ENCODE assay signal across 8 cellular contexts in genomic region chr19:52856540-52857377, GRCh38. TPM values are rescaled to one million over a fixed set of nuclear protein-coding genes. Genes with fewer than 3 reads are reported as not detected.
DNase-seq lines count a peak whose midpoint lies in the region; ATAC-seq and TF ChIP-seq lines count a peak whose summit lies in the region.
"Not testable (repeated sequence)": the region's sequence is repeated elsewhere in the genome, so short reads cannot be mapped to it uniquely, and the experiment has no call there.

No MANE protein-coding gene starts in this region.

- not testable (repeated sequence) for H2BK120ac ChIP-seq in mesenchymal stem cell (ENCODE audit: low read depth, low read length)

- H3K36me3 Mint-ChIP-seq in activated naive CD8-positive, alpha-beta T cell treated with anti-CD3 and anti-CD28 coated beads, Interleukin-2, amount 10 ng/mL, durations not matched to agents 7 days and 5 days: peaks cover 36% of the 10 kb centered on the region

- peak overlapping the region; percentile 83 for H3K27ac Mint-ChIP-seq in activated naive CD8-positive, alpha-beta T cell treated with anti-CD3 and anti-CD28 coated beads, Interleukin-2, amount 10 ng/mL, durations not matched to agents 7 days and 5 days

- peak overlapping the region; percentile 98 for H3K4me3 Mint-ChIP-seq in activated naive CD8-positive, alpha-beta T cell treated with anti-CD3 and anti-CD28 coated beads, Interleukin-2, amount 10 ng/mL, durations not matched to agents 7 days and 5 days

- DNase-seq in SJCRH30 (peak in 1 of 2 experiments; percentile 11), fibroblast of mammary gland (ENCODE audit: low read depth) (peak; percentile 19), mesenchymal stem cell (peak; percentile 37)
- not testable (repeated sequence) for DNase-seq in activated naive CD8-positive, alpha-beta T cell treated with anti-CD3 and anti-CD28 coated beads, Interleukin-2, amount 10 ng/mL, durations not matched to agents 7 days and 5 days

- peaks cover 26 to 33% (median 31%) of the 10 kb centered on the region in 11 experiments for H3K36me3 ChIP-seq in BLaER1 treated with 17β-estradiol and CSF1 and Interleukin-3, amounts not matched to agents 10 nM and 100 nM
- H3K36me3 ChIP-seq in SJCRH30: peaks cover 17% of the 10 kb centered on the region
- peaks cover 20 to 25% of the 10 kb centered on the region in 2 experiments for H3K36me3 ChIP-seq in mesenchymal stem cell (ENCODE audit: control insufficient read depth in 1 of 2, insufficient read depth in 2 of 2, low read depth in 1 of 2, low read length in 2 of 2)

- H3K9me3 ChIP-seq in BLaER1 treated with 17β-estradiol and CSF1 and Interleukin-3, amounts not matched to agents 10 nM and 100 nM (replicated peaks in 1 of 11); SJCRH30 (replicated peaks); mesenchymal stem cell (ENCODE audit: control insufficient read depth, low read length): not testable (repeated sequence)

- not testable (repeated sequence) for H2AK5ac ChIP-seq in mesenchymal stem cell (ENCODE audit: low read length, severe bottlenecking)

- H3K18ac ChIP-seq in mesenchymal stem cell (ENCODE audit: low read depth in 1 of 2, low read length in 2 of 2): peak overlapping the region in 1 of 2 experiments; percentile 33

- H2BK15ac ChIP-seq in mesenchymal stem cell (ENCODE audit: low read depth, poor library complexity, severe bottlenecking): not testable (repeated sequence)

- not testable (repeated sequence) for TF ChIP-seq CTCF in fibroblast of mammary gland (conservative IDR thresholded peaks at IDR 0.05; ENCODE audit: control insufficient read depth, insufficient read depth, low read depth, low read length)

- not testable (repeated sequence) for H3K27me3 ChIP-seq in BLaER1 treated with 17β-estradiol and CSF1 and Interleukin-3, amounts not matched to agents 10 nM and 100 nM; SJCRH30; mesenchymal stem cell (ENCODE audit: control insufficient read depth in 1 of 2, insufficient read depth in 1 of 2, low read length in 2 of 2)

- peak overlapping the region; percentile 75 to 82 (median 78) for H3K4me3 ChIP-seq in BLaER1 treated with 17β-estradiol and CSF1 and Interleukin-3, amounts not matched to agents 10 nM and 100 nM
- H3K4me3 ChIP-seq in SJCRH30: peak overlapping the region; percentile 96
- peak overlapping the region; percentile 69 for H3K4me3 ChIP-seq in fibroblast of mammary gland (ENCODE audit: control insufficient read depth, low read depth, low read length)
- peak overlapping the region; percentile 66 to 89 for H3K4me3 ChIP-seq in mesenchymal stem cell (ENCODE audit: insufficient read depth in 1 of 2, low read depth in 1 of 2, low read length in 2 of 2)
- H3K4me3 ChIP-seq in skin epidermis: peak overlapping the region; percentile 41 to 79 (median 65)

- not testable (repeated sequence) for H3K14ac ChIP-seq in mesenchymal stem cell (ENCODE audit: low read length in 2 of 2)

- H3K27ac ChIP-seq in BLaER1 treated with 17β-estradiol and CSF1 and Interleukin-3, amounts not matched to agents 10 nM and 100 nM: peak overlapping the region; percentile 63 to 86 (median 80); a peak in 21 of 22 replicates
- H3K27ac ChIP-seq in SJCRH30 (peak overlapping the region; percentile 68), skin epidermis (peak overlapping the region in 20 of 21 experiments; percentile 35 to 87 (median 76))
- H3K27ac ChIP-seq in mesenchymal stem cell (ENCODE audit: low read length, poor library complexity, severe bottlenecking): not testable (repeated sequence)

- not testable (repeated sequence) for H3K4me1 Mint-ChIP-seq in activated naive CD8-positive, alpha-beta T cell treated with anti-CD3 and anti-CD28 coated beads, Interleukin-2, amount 10 ng/mL, durations not matched to agents 7 days and 5 days

- H3K4me1 ChIP-seq in BLaER1 treated with 17β-estradiol and CSF1 and Interleukin-3, amounts not matched to agents 10 nM and 100 nM: peaks cover 0 to 12% (median 4%) of the 10 kb centered on the region in 10 experiments; a peak in 11 of 20 replicates
- H3K4me1 ChIP-seq in SJCRH30; mesenchymal stem cell (ENCODE audit: control insufficient read depth, insufficient read depth, low read depth, low read length): not testable (repeated sequence)

- peak overlapping the region in 1 of 2 experiments; percentile 28 for H3K4ac ChIP-seq in mesenchymal stem cell (ENCODE audit: low read depth in 1 of 2, low read length in 2 of 2)

- not testable (repeated sequence) for H2BK12ac ChIP-seq in mesenchymal stem cell (ENCODE audit: low read length in 2 of 2)

- H4K91ac ChIP-seq in mesenchymal stem cell (ENCODE audit: low read length): not testable (repeated sequence)

- not testable (repeated sequence) for H3K23ac ChIP-seq in mesenchymal stem cell (ENCODE audit: low read length in 2 of 2)

- POLR2A ChIA-PET in activated naive CD8-positive, alpha-beta T cell treated with anti-CD3 and anti-CD28 coated beads, Interleukin-2, amount 10 ng/mL, durations not matched to agents 7 days and 5 days (lab: Charles Lee): not testable (repeated sequence)

- H4K8ac ChIP-seq in mesenchymal stem cell (ENCODE audit: low read length): not testable (repeated sequence)

- peak overlapping the region; percentile 82 for H2AFZ ChIP-seq in mesenchymal stem cell (ENCODE audit: low read depth, low read length)

- H4K20me1 ChIP-seq in BLaER1 treated with 17β-estradiol and CSF1 and Interleukin-3, amounts not matched to agents 10 nM and 100 nM: not testable (repeated sequence)

- peak; percentile 13 for ATAC-seq in GM19351 (IDR thresholded peaks at IDR 0.05; ENCODE audit: unreplicated experiment)
- ATAC-seq in HG03442 (IDR thresholded peaks at IDR 0.05; ENCODE audit: unreplicated experiment): peak; percentile 18
- ATAC-seq in activated naive CD8-positive, alpha-beta T cell treated with anti-CD3 and anti-CD28 coated beads, Interleukin-2, amount 10 ng/mL, durations not matched to agents 7 days and 5 days (ENCODE audit: low read depth): peak; percentile 3

- 5% methylated on average over 25 of the region's 31 CpGs for WGBS in mesenchymal stem cell

- H2BK5ac ChIP-seq in mesenchymal stem cell (ENCODE audit: low read depth, low read length, poor library complexity, severe bottlenecking): not testable (repeated sequence)

- peak overlapping the region; percentile 78 to 90 (median 85) for H3K9ac ChIP-seq in BLaER1 treated with 17β-estradiol and CSF1 and Interleukin-3, amounts not matched to agents 10 nM and 100 nM
- H3K9ac ChIP-seq in mesenchymal stem cell (ENCODE audit: low read length): peak overlapping the region; percentile 92

- H3K9me3 Mint-ChIP-seq in activated naive CD8-positive, alpha-beta T cell treated with anti-CD3 and anti-CD28 coated beads, Interleukin-2, amount 10 ng/mL, durations not matched to agents 7 days and 5 days: peaks cover 21% of the 10 kb centered on the region

- peaks cover 11% of the 10 kb centered on the region for H3K79me1 ChIP-seq in mesenchymal stem cell (replicated peaks; ENCODE audit: low read length, poor library complexity, severe bottlenecking)

- H3K4me2 ChIP-seq in BLaER1 treated with 17β-estradiol and CSF1 and Interleukin-3, amounts not matched to agents 10 nM and 100 nM: peak overlapping the region; percentile 60 to 84 (median 71)
- peak overlapping the region; percentile 23 for H3K4me2 ChIP-seq in mesenchymal stem cell (ENCODE audit: low read length, poor library complexity, severe bottlenecking)

- H3K27me3 Mint-ChIP-seq in activated naive CD8-positive, alpha-beta T cell treated with anti-CD3 and anti-CD28 coated beads, Interleukin-2, amount 10 ng/mL, durations not matched to agents 7 days and 5 days: not testable (repeated sequence)

RNA-seq across cellular contexts. Expression of gene ZNF468, which starts 0.7 kb away (rescaled TPM):
- 25.4 and 29.8 TPM in 2 replicates for total RNA-seq in SJCRH30 (2014; rRNA removed; shearing (Covaris generic))
- total RNA-seq in activated naive CD8-positive, alpha-beta T cell treated with anti-CD3 and anti-CD28 coated beads, Interleukin-2, amount 10 ng/mL, durations not matched to agents 7 days and 5 days: 10 to 100 TPM; 23.8 to 24.2 TPM
- 7.7 TPM for polyA plus RNA-seq in mesenchymal stem cell (2013, experiment 1 of 2)
- 7.6 TPM for polyA plus RNA-seq in mesenchymal stem cell (2013, experiment 2 of 2)

RNA-seq across cellular contexts. Expression of gene ZNF28, which starts 35.3 kb away (rescaled TPM):
- total RNA-seq in SJCRH30 (2014; rRNA removed; shearing (Covaris generic)): 23.7 and 27.9 TPM in 2 replicates
- total RNA-seq in activated naive CD8-positive, alpha-beta T cell treated with anti-CD3 and anti-CD28 coated beads, Interleukin-2, amount 10 ng/mL, durations not matched to agents 7 days and 5 days: 10 to 100 TPM; 24.2 to 27.4 TPM
- polyA plus RNA-seq in mesenchymal stem cell (2013, experiment 1 of 2): 6.1 TPM
- 7.3 TPM for polyA plus RNA-seq in mesenchymal stem cell (2013, experiment 2 of 2)

RNA-seq across cellular contexts. Expression of gene ZNF320, which starts 40.7 kb away (rescaled TPM):
- total RNA-seq in SJCRH30 (2014; rRNA removed; shearing (Covaris generic)): 11.4 and 15.3 TPM in 2 replicates
- total RNA-seq in activated naive CD8-positive, alpha-beta T cell treated with anti-CD3 and anti-CD28 coated beads, Interleukin-2, amount 10 ng/mL, durations not matched to agents 7 days and 5 days: 10 to 100 TPM; 13.0 to 13.3 TPM
- polyA plus RNA-seq in mesenchymal stem cell (2013, experiment 1 of 2): 4.7 TPM
- polyA plus RNA-seq in mesenchymal stem cell (2013, experiment 2 of 2): 4.1 TPM
